ENCODE assay signal across 3 cellular contexts in the genomic region with DNA sequence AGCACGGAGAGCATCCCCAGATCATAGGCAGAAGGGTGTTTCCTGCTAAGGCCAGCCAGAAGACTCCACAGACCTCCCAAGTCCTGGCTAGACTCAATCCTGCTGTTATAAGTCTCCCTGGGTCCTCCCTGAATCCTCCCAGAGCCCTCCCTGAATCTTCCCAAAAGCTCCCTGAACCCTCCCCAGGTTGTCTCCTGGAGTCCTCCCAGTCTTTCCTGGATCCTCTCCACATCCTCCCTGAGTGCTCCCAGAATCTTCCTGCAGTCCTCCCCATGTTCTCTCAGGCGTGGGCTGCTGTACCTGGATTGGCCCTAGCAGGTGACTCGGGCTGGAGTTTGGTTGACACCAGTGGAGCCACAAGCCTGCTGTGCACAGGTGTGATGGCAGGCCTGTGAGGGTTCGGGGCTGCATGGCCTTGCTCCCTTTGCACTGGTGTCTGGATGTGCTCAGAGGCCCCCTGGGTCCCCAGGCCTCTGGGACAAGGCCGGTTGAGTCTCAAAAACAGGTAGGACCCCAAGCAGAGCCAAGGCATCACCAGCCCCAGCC.
TF ChIP-seq lines count a peak whose summit lies in the region.

No MANE protein-coding gene starts in this region.

TF ChIP-seq in HepG2, 621 proteins besides CTCF, POLR2A, EP300 and RAD21:
- TF ChIP-seq KMT2B (CRISPR knock-in tag; IDR thresholded peaks at IDR 0.05) = no peak
- TF ChIP-seq CHCHD3 (CRISPR knock-in tag; IDR thresholded peaks at IDR 0.05) = no peak
- TF ChIP-seq ATF7 (IDR thresholded peaks at IDR 0.05) = no peak
- TF ChIP-seq ATF7 (CRISPR knock-in tag; IDR thresholded peaks at IDR 0.05) = no peak
- no peak for TF ChIP-seq ATF1 (CRISPR knock-in tag; IDR thresholded peaks at IDR 0.05)
- TF ChIP-seq ZNF644 (CRISPR knock-in tag; IDR thresholded peaks at IDR 0.05; ENCODE audit: low read depth) = no peak
- peak; percentile 88 for TF ChIP-seq ZNF263 (CRISPR knock-in tag; IDR thresholded peaks at IDR 0.05)
- no peak for TF ChIP-seq XBP1 (CRISPR knock-in tag; IDR thresholded peaks at IDR 0.05)
- TF ChIP-seq ZNF766 (CRISPR knock-in tag; IDR thresholded peaks at IDR 0.05; ENCODE audit: borderline replicate concordance) = no peak

TF ChIP-seq in H1, 55 proteins besides CTCF, POLR2A, EP300 and RAD21:
- TF ChIP-seq ZNF274 (IDR thresholded peaks at IDR 0.05; ENCODE audit: borderline replicate concordance, extremely low read depth, low read length) = no peak
- TF ChIP-seq, protein P1, sequence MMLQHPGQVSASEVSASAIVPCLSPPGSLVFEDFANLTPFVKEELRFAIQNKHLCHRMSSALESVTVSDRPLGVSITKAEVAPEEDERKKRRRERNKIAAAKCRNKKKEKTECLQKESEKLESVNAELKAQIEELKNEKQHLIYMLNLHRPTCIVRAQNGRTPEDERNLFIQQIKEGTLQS (IDR thresholded peaks at IDR 0.05; ENCODE audit: insufficient read depth, low read depth, low read length) = no peak
- no peak for TF ChIP-seq MAX (IDR thresholded peaks at IDR 0.05)
- TF ChIP-seq SP2 (IDR thresholded peaks at IDR 0.05; ENCODE audit: low read length) = no peak

TF ChIP-seq in GM12891, 5 proteins besides CTCF, POLR2A, EP300 and RAD21:
- TF ChIP-seq TAF1 (IDR thresholded peaks at IDR 0.05; ENCODE audit: low read depth, low read length) (no peak), PAX5 (IDR thresholded peaks at IDR 0.05; ENCODE audit: insufficient read depth, low read length, severe bottlenecking) (no peak), POU2F2 (IDR thresholded peaks at IDR 0.05; ENCODE audit: low read depth, low read length) (no peak), SPI1 (IDR thresholded peaks at IDR 0.05; ENCODE audit: low read depth, low read length) (no peak), POLR2AphosphoS5 (IDR thresholded peaks at IDR 0.05; ENCODE audit: low read depth, low read length) (no peak)
